ENCODE assay signal across 7 cellular contexts in genomic region chr14:64704145-64704742, GRCh38. TPM values are rescaled to one million over a fixed set of nuclear protein-coding genes. Genes with fewer than 3 reads are reported as not detected.
DNase-seq lines count a peak whose midpoint lies in the region; ATAC-seq and TF ChIP-seq lines count a peak whose summit lies in the region.

Gene PLEKHG3, plus strand, starts transcription at chr14:64704424. Its CDS starts 23,208 bp downstream, at chr14:64727632.

- peaks cover 32% of the 10 kb centered on the region for H3K36me3 Mint-ChIP-seq in activated CD4-positive, alpha-beta memory T cell treated with anti-CD3 and anti-CD28 coated beads, Interleukin-2, amount 10 ng/mL, durations not matched to agents 7 days and 5 days (ENCODE audit: low read depth)

- ATAC-seq in GM19397 (IDR thresholded peaks at IDR 0.05; ENCODE audit: unreplicated experiment): no peak

- peak within 1 kb of the TSS; percentile 86 for H3K4me3 Mint-ChIP-seq in activated CD4-positive, alpha-beta memory T cell treated with anti-CD3 and anti-CD28 coated beads, Interleukin-2, amount 10 ng/mL, durations not matched to agents 7 days and 5 days

- peak within 1 kb of the TSS; percentile 97 for H3K27ac ChIP-seq in substantia nigra (ENCODE audit: low read depth, low read length, poor library complexity, severe bottlenecking)

- CTCF ChIA-PET in activated CD4-positive, alpha-beta memory T cell treated with anti-CD3 and anti-CD28 coated beads, Interleukin-2, amount 10 ng/mL, durations not matched to agents 7 days and 5 days (lab: Charles Lee): interaction anchor here (0.6 to 3.1 kb wide), 5 partner anchors 13 to 214 kb away, joined by 3 to 12 read pairs (median 4); no protein-coding TSS in a partner anchor

- H3K27ac Mint-ChIP-seq in activated CD4-positive, alpha-beta memory T cell treated with anti-CD3 and anti-CD28 coated beads, Interleukin-2, amount 10 ng/mL, durations not matched to agents 7 days and 5 days: peak within 1 kb of the TSS; percentile 84

- peak; percentile 43 for DNase-seq in GDM1 (lab: John Stamatoyannopoulos, UW)
- DNase-seq in NCI-H2107 (lab: John Stamatoyannopoulos, UW): peak; percentile 59
- DNase-seq in activated CD4-positive, alpha-beta memory T cell treated with anti-CD3 and anti-CD28 coated beads, Interleukin-2, amount 10 ng/mL, durations not matched to agents 7 days and 5 days: peak; percentile 63
- peak; percentile 39 to 45 for DNase-seq in erythroblast (lab: John Stamatoyannopoulos, UW)
- DNase-seq in mesenteric fat pad (ENCODE audit: low spot score): peak; percentile 91
- peak; percentile 23 to 89 (median 76) for DNase-seq in substantia nigra (lab: John Stamatoyannopoulos, UW)

- POLR2A ChIA-PET in activated CD4-positive, alpha-beta memory T cell treated with anti-CD3 and anti-CD28 coated beads, Interleukin-2, amount 10 ng/mL, durations not matched to agents 7 days and 5 days (lab: Charles Lee): interaction anchor here (0.7 to 8.9 kb wide), 12 partner anchors 10 to 200 kb away, joined by 3 to 230 read pairs (median 10); partner anchors contain the start of gene ZBTB1

- no peak for TF ChIP-seq POLR2A in erythroblast (IDR thresholded peaks at IDR 0.05; ENCODE audit: low read length)

- H3K27me3 Mint-ChIP-seq in activated CD4-positive, alpha-beta memory T cell treated with anti-CD3 and anti-CD28 coated beads, Interleukin-2, amount 10 ng/mL, durations not matched to agents 7 days and 5 days: peaks cover 13% of the 10 kb centered on the region

- H3K4me1 Mint-ChIP-seq in activated CD4-positive, alpha-beta memory T cell treated with anti-CD3 and anti-CD28 coated beads, Interleukin-2, amount 10 ng/mL, durations not matched to agents 7 days and 5 days: peaks cover 80% of the 10 kb centered on the region

- H3K9me3 Mint-ChIP-seq in activated CD4-positive, alpha-beta memory T cell treated with anti-CD3 and anti-CD28 coated beads, Interleukin-2, amount 10 ng/mL, durations not matched to agents 7 days and 5 days: no peaks in the 10 kb centered on the region

RNA-seq across cellular contexts. Expression of gene PLEKHG3, which starts in this region (rescaled TPM):
- 100 to 1,000 TPM; 126 to 133 TPM for total RNA-seq in activated CD4-positive, alpha-beta memory T cell treated with anti-CD3 and anti-CD28 coated beads, Interleukin-2, amount 10 ng/mL, durations not matched to agents 7 days and 5 days
- 35.6 TPM for total RNA-seq in mesenteric fat pad
